In the genomic region with DNA sequence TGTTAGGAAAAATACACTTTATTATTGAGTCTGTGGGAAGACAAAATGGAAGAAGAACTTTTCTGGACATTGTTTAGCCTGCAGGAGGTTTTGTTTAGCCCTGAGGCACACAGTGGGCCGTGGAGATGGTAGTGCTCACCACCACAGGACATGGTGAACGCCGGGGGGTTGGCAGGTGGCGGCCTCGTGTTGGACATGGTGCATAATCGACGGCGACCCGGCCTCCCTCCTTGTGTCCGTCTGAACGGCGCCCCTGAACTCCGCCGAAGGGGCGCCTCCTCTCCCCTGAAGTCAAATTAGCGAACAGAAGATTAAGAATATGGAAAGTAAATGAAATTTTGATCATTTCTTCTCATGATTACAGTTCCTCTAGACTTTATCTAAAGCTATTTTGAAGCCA, we compare ENCODE assay signal across 14 cellular contexts.
"Had no signal": no experiment of that assay in that cellular context is flagged by ENCODE, and none has a peak within 500 bp of the region (broad histone marks: within the 10 kb centered on the region; RNA-seq: fewer than 3 reads in every experiment).

No MANE protein-coding gene starts in this region.

- H3K27ac ChIP-seq: coronary artery, esophagus muscularis mucosa, pancreas had no signal

- H3K4me3 ChIP-seq: coronary artery, esophagus muscularis mucosa, pancreas had no signal

- H3K9me3 Mint-ChIP-seq: stimulated activated memory B cell treated with anti-CD40 and anti-IgM and Interleukin-4, amounts not matched to agents 10 μg/mL and 1 μg/mL and 100 μg/mL, for 72 hours had no signal

- DNase-seq: activated CD4-positive, CD25-positive, alpha-beta regulatory T cell treated with anti-CD3 and anti-CD28 coated beads, Interleukin-2, amount 50 U/mL, for 72 hours; activated gamma-delta T cell; amniotic stem cell; caudate nucleus; effector CD4-positive, alpha-beta T cell; hippocampal formation; midbrain; pancreas; substantia nigra; trophoblast cell had no signal

- H3K4me3 Mint-ChIP-seq: stimulated activated memory B cell treated with anti-CD40 and anti-IgM and Interleukin-4, amounts not matched to agents 10 μg/mL and 1 μg/mL and 100 μg/mL, for 72 hours had no signal

- ATAC-seq: left lobe of liver; pancreas; stimulated activated memory B cell treated with anti-CD40 and anti-IgM and Interleukin-4, amounts not matched to agents 10 μg/mL and 1 μg/mL and 100 μg/mL, for 72 hours had no signal

- H3K4me1 Mint-ChIP-seq: stimulated activated memory B cell treated with anti-CD40 and anti-IgM and Interleukin-4, amounts not matched to agents 10 μg/mL and 1 μg/mL and 100 μg/mL, for 72 hours had no signal

- H3K36me3 Mint-ChIP-seq: stimulated activated memory B cell treated with anti-CD40 and anti-IgM and Interleukin-4, amounts not matched to agents 10 μg/mL and 1 μg/mL and 100 μg/mL, for 72 hours had no signal

- H3K27ac Mint-ChIP-seq: stimulated activated memory B cell treated with anti-CD40 and anti-IgM and Interleukin-4, amounts not matched to agents 10 μg/mL and 1 μg/mL and 100 μg/mL, for 72 hours had no signal

- H3K27me3 ChIP-seq: esophagus muscularis mucosa, pancreas had no signal
